2 cellular contexts compared by ENCODE assay signal in genomic region chr11:33257897-33258630, GRCh38.
TF ChIP-seq lines count a peak whose summit lies in the region.

No MANE protein-coding gene starts in this region.

TF ChIP-seq in HCT116, 20 proteins besides CTCF, POLR2A, EP300 and RAD21:
- TF ChIP-seq REST (IDR thresholded peaks at IDR 0.05; ENCODE audit: low read depth) (no peak), ATF3 (IDR thresholded peaks at IDR 0.05) (no peak), EZH2 (IDR thresholded peaks at IDR 0.05) (no peak), CEBPB (IDR thresholded peaks at IDR 0.05; ENCODE audit: low read depth) (peak; percentile 98), ZFX (IDR thresholded peaks at IDR 0.05) (peak; percentile 93), SP1 (IDR thresholded peaks at IDR 0.05; ENCODE audit: low read depth) (no peak; the same call in 1 of the 2 replicates), POLR2AphosphoS5 (IDR thresholded peaks at IDR 0.05; ENCODE audit: low read depth, low read length) (peak; percentile 56), ZNF274 (IDR thresholded peaks at IDR 0.05; ENCODE audit: low read depth, low read length) (no peak), FOSL1 (IDR thresholded peaks at IDR 0.05; ENCODE audit: low read depth) (no peak), JUND (IDR thresholded peaks at IDR 0.05) (no peak), EZH2phosphoT487 (IDR thresholded peaks at IDR 0.05; ENCODE audit: borderline replicate concordance) (no peak), SIN3A (IDR thresholded peaks at IDR 0.05; ENCODE audit: low read depth) (peak; percentile 67; the same call in 1 of the 2 replicates), CBX3 (IDR thresholded peaks at IDR 0.05; ENCODE audit: low read depth) (no peak), YY1 (IDR thresholded peaks at IDR 0.05; ENCODE audit: extremely low read depth, insufficient replicate concordance, low read depth, low read length) (no peak), SRF (IDR thresholded peaks at IDR 0.05; ENCODE audit: low read depth) (no peak), EGR1 (IDR thresholded peaks at IDR 0.05; ENCODE audit: low read depth) (no peak; the same call in 1 of the 2 replicates), ZBTB33 (IDR thresholded peaks at IDR 0.05; ENCODE audit: extremely low read depth, insufficient replicate concordance, low read length) (no peak), TCF7L2 (IDR thresholded peaks at IDR 0.05; ENCODE audit: borderline replicate concordance, extremely low read depth, insufficient read depth, insufficient read length) (peak; percentile 29)
- TF ChIP-seq, protein P1, sequence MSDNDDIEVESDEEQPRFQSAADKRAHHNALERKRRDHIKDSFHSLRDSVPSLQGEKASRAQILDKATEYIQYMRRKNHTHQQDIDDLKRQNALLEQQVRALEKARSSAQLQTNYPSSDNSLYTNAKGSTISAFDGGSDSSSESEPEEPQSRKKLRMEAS (IDR thresholded peaks at IDR 0.05), result peak; percentile 90

TF ChIP-seq in SK-N-SH, 30 proteins besides CTCF, POLR2A, EP300 and RAD21 (continued from another document):
- TF ChIP-seq, protein P2, sequence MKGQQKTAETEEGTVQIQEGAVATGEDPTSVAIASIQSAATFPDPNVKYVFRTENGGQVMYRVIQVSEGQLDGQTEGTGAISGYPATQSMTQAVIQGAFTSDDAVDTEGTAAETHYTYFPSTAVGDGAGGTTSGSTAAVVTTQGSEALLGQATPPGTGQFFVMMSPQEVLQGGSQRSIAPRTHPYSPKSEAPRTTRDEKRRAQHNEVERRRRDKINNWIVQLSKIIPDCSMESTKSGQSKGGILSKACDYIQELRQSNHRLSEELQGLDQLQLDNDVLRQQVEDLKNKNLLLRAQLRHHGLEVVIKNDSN (IDR thresholded peaks at IDR 0.05; ENCODE audit: borderline replicate concordance, low read depth), result no peak; the same call in 1 of the 2 replicates
- TF ChIP-seq RCOR1 (IDR thresholded peaks at IDR 0.05; ENCODE audit: low read length) (no peak), SIN3A (IDR thresholded peaks at IDR 0.05; ENCODE audit: borderline replicate concordance, low read depth, low read length) (peak; percentile 53; the same call in 1 of the 2 replicates), NRF1 (IDR thresholded peaks at IDR 0.05; ENCODE audit: low read depth, low read length) (no peak), NFIC (IDR thresholded peaks at IDR 0.05; ENCODE audit: borderline replicate concordance) (no peak), POLR2AphosphoS5 (IDR thresholded peaks at IDR 0.05; ENCODE audit: low read depth, low read length) (peak; percentile 31; the same call in 1 of the 2 replicates), YY1 (IDR thresholded peaks at IDR 0.05; ENCODE audit: low read depth) (no peak), FOSL2 (IDR thresholded peaks at IDR 0.05; ENCODE audit: borderline replicate concordance, low read depth) (no peak), GATA2 (CRISPR knock-in tag; IDR thresholded peaks at IDR 0.05) (no peak), GABPA (IDR thresholded peaks at IDR 0.05; ENCODE audit: low read depth) (no peak), TAF1 (IDR thresholded peaks at IDR 0.05; ENCODE audit: borderline replicate concordance, low read depth, low read length) (peak; percentile 20; the same call in 1 of the 2 replicates), TEAD4 (IDR thresholded peaks at IDR 0.05; ENCODE audit: borderline replicate concordance, insufficient read depth) (no peak), ELF1 (IDR thresholded peaks at IDR 0.05) (no peak), USF2 (IDR thresholded peaks at IDR 0.05; ENCODE audit: borderline replicate concordance, low read depth, low read length) (no peak), EZH2phosphoT487 (IDR thresholded peaks at IDR 0.05; ENCODE audit: borderline replicate concordance, low read depth) (no peak), RXRA (IDR thresholded peaks at IDR 0.05; ENCODE audit: borderline replicate concordance, low read depth) (no peak), FOXM1 (IDR thresholded peaks at IDR 0.05; ENCODE audit: low read depth) (no peak), FOXJ3 (CRISPR knock-in tag; IDR thresholded peaks at IDR 0.05) (no peak), TCF12 (IDR thresholded peaks at IDR 0.05) (no peak), MEF2A (IDR thresholded peaks at IDR 0.05; ENCODE audit: borderline replicate concordance, low read depth) (no peak; the same call in 1 of the 2 replicates), REST (IDR thresholded peaks at IDR 0.05; ENCODE audit: low read depth, low read length) (no peak), SMC3 (IDR thresholded peaks at IDR 0.05; ENCODE audit: low read depth, low read length) (peak; percentile 7; the same call in 1 of the 2 replicates), CHD2 (IDR thresholded peaks at IDR 0.05; ENCODE audit: low read length, partially characterized antibody) (peak; percentile 33)
- TF ChIP-seq, protein P1 (IDR thresholded peaks at IDR 0.05; ENCODE audit: low read depth), result peak; percentile 66; the same call in 1 of the 2 replicates
- TF ChIP-seq, protein P3, sequence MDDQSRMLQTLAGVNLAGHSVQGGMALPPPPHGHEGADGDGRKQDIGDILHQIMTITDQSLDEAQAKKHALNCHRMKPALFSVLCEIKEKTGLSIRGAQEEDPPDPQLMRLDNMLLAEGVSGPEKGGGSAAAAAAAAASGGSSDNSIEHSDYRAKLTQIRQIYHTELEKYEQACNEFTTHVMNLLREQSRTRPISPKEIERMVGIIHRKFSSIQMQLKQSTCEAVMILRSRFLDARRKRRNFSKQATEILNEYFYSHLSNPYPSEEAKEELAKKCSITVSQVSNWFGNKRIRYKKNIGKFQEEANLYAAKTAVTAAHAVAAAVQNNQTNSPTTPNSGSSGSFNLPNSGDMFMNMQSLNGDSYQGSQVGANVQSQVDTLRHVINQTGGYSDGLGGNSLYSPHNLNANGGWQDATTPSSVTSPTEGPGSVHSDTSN (IDR thresholded peaks at IDR 0.05), result no peak
- TF ChIP-seq, protein P4, sequence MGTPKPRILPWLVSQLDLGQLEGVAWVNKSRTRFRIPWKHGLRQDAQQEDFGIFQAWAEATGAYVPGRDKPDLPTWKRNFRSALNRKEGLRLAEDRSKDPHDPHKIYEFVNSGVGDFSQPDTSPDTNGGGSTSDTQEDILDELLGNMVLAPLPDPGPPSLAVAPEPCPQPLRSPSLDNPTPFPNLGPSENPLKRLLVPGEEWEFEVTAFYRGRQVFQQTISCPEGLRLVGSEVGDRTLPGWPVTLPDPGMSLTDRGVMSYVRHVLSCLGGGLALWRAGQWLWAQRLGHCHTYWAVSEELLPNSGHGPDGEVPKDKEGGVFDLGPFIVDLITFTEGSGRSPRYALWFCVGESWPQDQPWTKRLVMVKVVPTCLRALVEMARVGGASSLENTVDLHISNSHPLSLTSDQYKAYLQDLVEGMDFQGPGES (IDR thresholded peaks at IDR 0.05; ENCODE audit: low read depth, low read length), result no peak
